Comparison of ENCODE assay signal across 1 cellular context in genomic region chr10:70815504-70816219, GRCh38.
TF ChIP-seq lines count a peak whose summit lies in the region.

Gene SGPL1, plus strand, starts transcription at chr10:70815948. Its CDS starts 906 bp downstream, at chr10:70816854.

TF ChIP-seq in HepG2, 621 proteins besides CTCF, POLR2A, EP300 and RAD21 (continued from another document and continues in another):
- no peak for TF ChIP-seq ZNF503 (CRISPR knock-in tag; IDR thresholded peaks at IDR 0.05)
- TF ChIP-seq SALL1 (CRISPR knock-in tag; IDR thresholded peaks at IDR 0.05) = peak; percentile 65
- no peak for TF ChIP-seq RFX5 (IDR thresholded peaks at IDR 0.05; ENCODE audit: low read depth, low read length)
- TF ChIP-seq ZNF326 (CRISPR knock-in tag; IDR thresholded peaks at IDR 0.05; ENCODE audit: borderline replicate concordance) = no peak
- TF ChIP-seq IRX3 (CRISPR knock-in tag; IDR thresholded peaks at IDR 0.05; ENCODE audit: borderline replicate concordance, low read depth) = no peak
- peak; percentile 52; the same call in 1 of the 2 replicates for TF ChIP-seq ZBTB25 (CRISPR knock-in tag; IDR thresholded peaks at IDR 0.05)
- no peak for TF ChIP-seq SMAD9 (CRISPR knock-in tag; IDR thresholded peaks at IDR 0.05)
- TF ChIP-seq MEF2D (CRISPR knock-in tag; IDR thresholded peaks at IDR 0.05) = no peak
- TF ChIP-seq ESRRA (CRISPR knock-in tag; IDR thresholded peaks at IDR 0.05; ENCODE audit: low read depth) = no peak
- no peak for TF ChIP-seq THYN1 (CRISPR knock-in tag; IDR thresholded peaks at IDR 0.05; ENCODE audit: borderline replicate concordance, low read depth)
- TF ChIP-seq ZNF446 (CRISPR knock-in tag; IDR thresholded peaks at IDR 0.05) = 0 out of 2 replicates have a peak, but pooled peaks have one; percentile 59
- TF ChIP-seq ZBTB7A (CRISPR knock-in tag; IDR thresholded peaks at IDR 0.05) = peak; percentile 76; the same call in 1 of the 2 replicates
- TF ChIP-seq ZNF563 (CRISPR knock-in tag; IDR thresholded peaks at IDR 0.05) = peak; percentile 82
- peak; percentile 87 for TF ChIP-seq ZNF770 (CRISPR knock-in tag; IDR thresholded peaks at IDR 0.05)
- TF ChIP-seq ZNF772 (CRISPR knock-in tag; IDR thresholded peaks at IDR 0.05) = no peak; the same call in 1 of the 2 replicates
- no peak for TF ChIP-seq ARHGAP35 (CRISPR knock-in tag; IDR thresholded peaks at IDR 0.05; ENCODE audit: borderline replicate concordance)
- TF ChIP-seq JUNB (CRISPR knock-in tag; IDR thresholded peaks at IDR 0.05; ENCODE audit: borderline replicate concordance) = peak; percentile 25; the same call in 1 of the 2 replicates
- no peak for TF ChIP-seq ZNF317 (CRISPR knock-in tag; IDR thresholded peaks at IDR 0.05)
- TF ChIP-seq NFKB2 (CRISPR knock-in tag; IDR thresholded peaks at IDR 0.05; ENCODE audit: borderline replicate concordance) = no peak
- no peak for TF ChIP-seq HNF4A (CRISPR knock-in tag; IDR thresholded peaks at IDR 0.05)
- TF ChIP-seq ZMAT3 (CRISPR knock-in tag; conservative IDR thresholded peaks at IDR 0.05) = no peak
- TF ChIP-seq HNRNPL (IDR thresholded peaks at IDR 0.05; ENCODE audit: low read depth, low read length) = no peak
- no peak for TF ChIP-seq ZNF776 (CRISPR knock-in tag; IDR thresholded peaks at IDR 0.05)
- no peak for TF ChIP-seq SRSF9 (IDR thresholded peaks at IDR 0.05; ENCODE audit: borderline replicate concordance, insufficient read depth, low read depth, low read length, poor library complexity, severe bottlenecking)
- TF ChIP-seq CCDC6 (CRISPR knock-in tag; IDR thresholded peaks at IDR 0.05) = peak; percentile 92
- peak; percentile 38; the same call in 1 of the 2 replicates for TF ChIP-seq TFDP2 (CRISPR knock-in tag; IDR thresholded peaks at IDR 0.05)
- no peak for TF ChIP-seq ZNF790 (CRISPR knock-in tag; IDR thresholded peaks at IDR 0.05; ENCODE audit: borderline replicate concordance)
- TF ChIP-seq ZNF235 (CRISPR knock-in tag; IDR thresholded peaks at IDR 0.05; ENCODE audit: borderline replicate concordance) = no peak
- no peak for TF ChIP-seq SOX13 (IDR thresholded peaks at IDR 0.05)
- TF ChIP-seq SOX13 (CRISPR knock-in tag; conservative IDR thresholded peaks at IDR 0.05 in 1 of 2, IDR thresholded peaks at IDR 0.05 in 1 of 2) = peak in 1 of 2 experiments; percentile 23; a peak in 1 of 4 replicates
- TF ChIP-seq ARID3A (IDR thresholded peaks at IDR 0.05; ENCODE audit: low read depth, low read length) = no peak
- no peak for TF ChIP-seq ZNF558 (CRISPR knock-in tag; IDR thresholded peaks at IDR 0.05; ENCODE audit: borderline replicate concordance)
- no peak for TF ChIP-seq TFAP4 (IDR thresholded peaks at IDR 0.05; ENCODE audit: borderline replicate concordance, low read depth)
- TF ChIP-seq THAP11 (CRISPR knock-in tag; IDR thresholded peaks at IDR 0.05) = peak; percentile 26; the same call in 1 of the 2 replicates
- TF ChIP-seq ZBTB33 (CRISPR knock-in tag; IDR thresholded peaks at IDR 0.05) = 0 out of 2 replicates have a peak, but pooled peaks have one; percentile 34
- TF ChIP-seq ZNF143 (CRISPR knock-in tag; IDR thresholded peaks at IDR 0.05) = no peak
- TF ChIP-seq ZNF230 (CRISPR knock-in tag; IDR thresholded peaks at IDR 0.05) = no peak
- no peak for TF ChIP-seq ZNF572 (CRISPR knock-in tag; IDR thresholded peaks at IDR 0.05)
- no peak for TF ChIP-seq NR0B2 (CRISPR knock-in tag; IDR thresholded peaks at IDR 0.05)
- no peak for TF ChIP-seq TBX2 (CRISPR knock-in tag; IDR thresholded peaks at IDR 0.05; ENCODE audit: borderline replicate concordance)
- no peak for TF ChIP-seq ZNF646 (CRISPR knock-in tag; IDR thresholded peaks at IDR 0.05)
- peak; percentile 34; the same call in 1 of the 2 replicates for TF ChIP-seq HOXA3 (CRISPR knock-in tag; IDR thresholded peaks at IDR 0.05)
- TF ChIP-seq PCBP2 (optimal IDR thresholded peaks at IDR 0.05; ENCODE audit: low read depth, low read length, poor library complexity, severe bottlenecking) = no peak
- TF ChIP-seq ZKSCAN8 (CRISPR knock-in tag; IDR thresholded peaks at IDR 0.05; ENCODE audit: borderline replicate concordance) = no peak
- TF ChIP-seq BRD4 (CRISPR knock-in tag; IDR thresholded peaks at IDR 0.05) = no peak
- TF ChIP-seq FOXM1 (CRISPR knock-in tag; IDR thresholded peaks at IDR 0.05) = no peak
- no peak for TF ChIP-seq PTBP1 (IDR thresholded peaks at IDR 0.05; ENCODE audit: low read depth, low read length, poor library complexity, severe bottlenecking)
- TF ChIP-seq ZNF761 (CRISPR knock-in tag; conservative IDR thresholded peaks at IDR 0.05) = no peak
- peak; percentile 63 for TF ChIP-seq MAX (IDR thresholded peaks at IDR 0.05)
- peak; percentile 93 for TF ChIP-seq ZFX (CRISPR knock-in tag; IDR thresholded peaks at IDR 0.05; ENCODE audit: low read depth)
